18 cellular contexts compared by ENCODE assay signal in genomic region chr20:44136579-44136978, GRCh38. TPM values are rescaled to one million over a fixed set of nuclear protein-coding genes. Genes with fewer than 3 reads are reported as not detected.
DNase-seq lines count a peak whose midpoint lies in the region; FAIRE-seq and TF ChIP-seq lines count a peak whose summit lies in the region.
"Had no signal": no experiment of that assay in that cellular context is flagged by ENCODE, and none has a peak within 500 bp of the region (broad histone marks: within the 10 kb centered on the region; RNA-seq: fewer than 3 reads in every experiment).

No MANE protein-coding gene starts in this region.

- H3K79me2 ChIP-seq in astrocyte (ENCODE audit: insufficient read depth, low read length): no peaks in the 10 kb centered on the region

- H3K36me3 ChIP-seq in HUES6 (ENCODE audit: control insufficient read depth, insufficient read depth, low read length) (no peaks in the 10 kb centered on the region), astrocyte (ENCODE audit: insufficient read depth, low read length) (no peaks in the 10 kb centered on the region), muscle layer of colon (ENCODE audit: insufficient read depth, low read length) (no peaks in the 10 kb centered on the region), skeletal muscle tissue (ENCODE audit: control insufficient read depth in 3 of 3, insufficient read depth in 3 of 3, low read length in 3 of 3) (no peaks in the 10 kb centered on the region), brain microvascular endothelial cell (replicated peaks) (no peaks in the 10 kb centered on the region), HAP-1 (replicated peaks) (no peaks in the 10 kb centered on the region)

- no peak overlapping the region for H3K4me3 Mint-ChIP-seq in astrocyte (ENCODE audit: unreplicated experiment)
- H3K4me3 Mint-ChIP-seq: activated CD4-positive, alpha-beta T cell treated with anti-CD3 and anti-CD28 coated beads for 36 hours; HFFc6; T-helper 17 cell had no signal

- H3K27ac ChIP-seq in HUES6 (ENCODE audit: low read depth, low read length) (peak overlapping the region; percentile 60; the same call in 1 of the 2 replicates), astrocyte (ENCODE audit: low read depth, low read length) (no peak overlapping the region), muscle layer of colon (ENCODE audit: low read depth, low read length) (peak overlapping the region; percentile 97), skeletal muscle tissue (ENCODE audit: low read depth, low read length) (peak overlapping the region; percentile 89), brain microvascular endothelial cell (no peak overlapping the region)

- no peak overlapping the region for H3K4me3 ChIP-seq in HUES6 (ENCODE audit: low read depth, low read length)
- H3K4me3 ChIP-seq in astrocyte (ENCODE audit: insufficient read depth, low read depth, low read length): no peak overlapping the region
- no peak overlapping the region for H3K4me3 ChIP-seq in muscle layer of colon (ENCODE audit: low read depth in 1 of 2, low read length in 2 of 2)
- peak overlapping the region in 1 of 3 donors; percentile 4 for H3K4me3 ChIP-seq in skeletal muscle tissue (ENCODE audit: low read length in 3 of 3)
- no peak overlapping the region for H3K4me3 ChIP-seq in brain microvascular endothelial cell (ENCODE audit: low read depth, low read length)
- no peak overlapping the region for H3K4me3 ChIP-seq in HAP-1

- H3K9me3 Mint-ChIP-seq in astrocyte (ENCODE audit: unreplicated experiment): no peaks in the 10 kb centered on the region
- H3K9me3 Mint-ChIP-seq: activated naive CD4-positive, alpha-beta T cell treated with anti-CD3 and anti-CD28 coated beads, Interleukin-2, amount 50 U/mL, for 72 hours; HFFc6 had no signal

- H3K4me2 ChIP-seq in astrocyte (ENCODE audit: low read length): no peak overlapping the region

- peaks cover 2% of the 10 kb centered on the region for H3K27me3 Mint-ChIP-seq in astrocyte (ENCODE audit: low read depth, unreplicated experiment)

- in situ Hi-C loops in brain microvascular endothelial cell (cut with HindIII; ENCODE audit: low pct_ligation_motif_present, low sequenced_read_pairs) (no loop called here), HAP-1 (cut with MboI; ENCODE audit: low sequenced_read_pairs) (no loop called here)

- no peaks in the 10 kb centered on the region for H4K20me1 ChIP-seq in astrocyte (ENCODE audit: insufficient read depth, low read length)

- H3K27me3 ChIP-seq in HUES6 (ENCODE audit: control insufficient read depth, insufficient read depth, low read length): no peaks in the 10 kb centered on the region
- no peaks in the 10 kb centered on the region for H3K27me3 ChIP-seq in astrocyte (ENCODE audit: insufficient read depth, low read length)
- H3K27me3 ChIP-seq in muscle layer of colon (ENCODE audit: control insufficient read depth in 1 of 2, insufficient read depth in 2 of 2, low read length in 2 of 2): no peaks in the 10 kb centered on the region
- H3K27me3 ChIP-seq in skeletal muscle tissue (ENCODE audit: control insufficient read depth in 3 of 3, insufficient read depth in 3 of 3, low read length in 3 of 3): no peaks in the 10 kb centered on the region
- peaks cover 5% of the 10 kb centered on the region for H3K27me3 ChIP-seq in brain microvascular endothelial cell (replicated peaks)
- no peaks in the 10 kb centered on the region for H3K27me3 ChIP-seq in HAP-1 (ENCODE audit: low read depth)

- peaks cover 29% of the 10 kb centered on the region for H3K4me1 Mint-ChIP-seq in astrocyte (ENCODE audit: low read depth, unreplicated experiment)
- H3K4me1 Mint-ChIP-seq: activated CD4-positive, alpha-beta T cell treated with anti-CD3 and anti-CD28 coated beads for 36 hours had no signal

- no peak overlapping the region for H2AFZ ChIP-seq in astrocyte (ENCODE audit: low read depth, low read length)

- H3K27ac Mint-ChIP-seq in astrocyte (ENCODE audit: unreplicated experiment): peak overlapping the region; percentile 59
- H3K27ac Mint-ChIP-seq: activated CD4-positive, alpha-beta T cell treated with anti-CD3 and anti-CD28 coated beads for 36 hours; activated naive CD4-positive, alpha-beta T cell treated with anti-CD3 and anti-CD28 coated beads, Interleukin-2, amount 50 U/mL, for 72 hours; T-helper 17 cell had no signal

- H3K9ac ChIP-seq in HUES6 (ENCODE audit: low read length) (peak overlapping the region; percentile 77), astrocyte (ENCODE audit: low read length) (no peak overlapping the region), muscle layer of colon (ENCODE audit: low read length) (no peak overlapping the region), skeletal muscle tissue (ENCODE audit: low read depth in 1 of 3, low read length in 3 of 3) (peak overlapping the region in 1 of 3 donors; percentile 58)

- FAIRE-seq in astrocyte (lab: Jason Lieb, UNC): peak; percentile 55

- H3K4me1 ChIP-seq in HUES6 (ENCODE audit: control insufficient read depth, insufficient read depth, low read length): peaks cover 21% of the 10 kb centered on the region
- peaks cover 10% of the 10 kb centered on the region for H3K4me1 ChIP-seq in astrocyte (ENCODE audit: insufficient read depth, low read length)
- peaks cover 54% of the 10 kb centered on the region for H3K4me1 ChIP-seq in muscle layer of colon (ENCODE audit: insufficient read depth, low read length)
- H3K4me1 ChIP-seq in skeletal muscle tissue (ENCODE audit: control insufficient read depth in 3 of 3, insufficient read depth in 3 of 3, low read length in 3 of 3): peaks cover 38 to 64% (median 51%) of the 10 kb centered on the region in 3 donors
- H3K4me1 ChIP-seq in HAP-1: no peaks in the 10 kb centered on the region

- no peak for DNase-seq in astrocyte (ENCODE audit: low read depth)
- DNase-seq in middle frontal gyrus (ENCODE audit: extremely low spot score, low spot score): no peak
- DNase-seq in brain microvascular endothelial cell: no peak
- DNase-seq in HAP-1 (ENCODE audit: low spot score in 2 of 2): no peak
- no peak for DNase-seq in NCI-H2196 (lab: John Stamatoyannopoulos, UW; ENCODE audit: unreplicated experiment)
- DNase-seq: activated CD4-positive, alpha-beta T cell treated with anti-CD3 and anti-CD28 coated beads for 36 hours; C1 segment of cervical spinal cord; effector memory CD4-positive, alpha-beta T cell; Kasumi-1; midbrain; NCI-H1048; NCI-H1930; T-helper 17 cell had no signal

- H3K9me3 ChIP-seq in HUES6 (ENCODE audit: control insufficient read depth, insufficient read depth, low read depth, low read length) (no peaks in the 10 kb centered on the region), astrocyte (ENCODE audit: insufficient read depth, low read depth, low read length) (no peaks in the 10 kb centered on the region), muscle layer of colon (ENCODE audit: low read length) (no peaks in the 10 kb centered on the region), skeletal muscle tissue (ENCODE audit: control insufficient read depth in 3 of 3, low read length in 3 of 3) (no peaks in the 10 kb centered on the region), HAP-1 (no peaks in the 10 kb centered on the region)

- no peak for TF ChIP-seq CTCF in astrocyte (IDR thresholded peaks at IDR 0.05; ENCODE audit: insufficient read depth, low read depth, low read length)
- TF ChIP-seq CTCF in brain microvascular endothelial cell (IDR thresholded peaks at IDR 0.05; ENCODE audit: low read depth, low read length, missing control alignments): no peak

- peaks cover 3% of the 10 kb centered on the region for H3K36me3 Mint-ChIP-seq in astrocyte (ENCODE audit: low read depth, unreplicated experiment)
- H3K36me3 Mint-ChIP-seq: activated naive CD4-positive, alpha-beta T cell treated with anti-CD3 and anti-CD28 coated beads, Interleukin-2, amount 50 U/mL, for 72 hours had no signal

RNA-seq across cellular contexts. Expression of gene JPH2, which starts 50.4 kb away (rescaled TPM):
- total RNA-seq in astrocyte: 18.1 and 18.5 TPM in 2 replicates
- 85.1 TPM for total RNA-seq in skeletal muscle tissue
- total RNA-seq: T-helper 17 cell had no signal

Comparison
In these comparisons a context has a peak if more than half of its experiments do, and no peak if none do; other contexts are left out.
1. H3K27ac ChIP-seq: peak in HUES6 (single experiment), muscle layer of colon (single experiment) and skeletal muscle tissue (single experiment); none in astrocyte (single experiment) and brain microvascular endothelial cell (single experiment).